22 cellular contexts compared by ENCODE assay signal in the genomic region with DNA sequence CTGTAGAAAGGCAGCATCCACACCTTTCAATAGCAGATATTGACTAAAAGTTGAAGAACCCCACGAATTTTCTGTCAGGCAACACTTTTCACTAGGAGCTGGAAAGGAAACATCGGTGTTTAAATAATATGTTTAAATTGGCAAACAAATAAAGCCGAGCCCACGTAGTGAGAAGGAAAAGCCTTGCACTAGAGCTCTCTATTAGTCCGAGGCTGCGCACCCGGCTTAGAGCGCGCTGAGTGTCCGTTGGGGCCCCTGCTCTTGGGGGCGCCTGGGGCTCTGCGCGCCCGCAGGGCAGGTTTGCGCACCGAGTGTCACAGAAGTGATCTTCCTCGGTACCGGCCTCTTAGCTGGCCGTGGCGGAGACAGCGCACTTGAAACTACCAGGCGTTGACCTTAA. TPM values are rescaled to one million over a fixed set of nuclear protein-coding genes. Genes with fewer than 3 reads are reported as not detected.
A peak's percentile ranks its signal among the peaks of the same experiment; 100 is the strongest.
DNase-seq lines count a peak whose midpoint lies in the region; ATAC-seq, FAIRE-seq and TF ChIP-seq lines count a peak whose summit lies in the region.
"Had no signal": no experiment of that assay in that cellular context is flagged by ENCODE, and none has a peak within 500 bp of the region (broad histone marks: within the 10 kb centered on the region; RNA-seq: fewer than 3 reads in every experiment).

No MANE protein-coding gene starts in this region.

- H3K4me1 ChIP-seq in HepG2 (ENCODE audit: insufficient read depth, low read length), result peaks cover 55% of the 10 kb centered on the region
- H3K4me1 ChIP-seq: BLaER1 had no signal

- no peak overlapping the region for H2AFZ ChIP-seq in HepG2 (ENCODE audit: low read length)

- peaks cover 0 to 7% of the 10 kb centered on the region in 2 experiments; a peak in 3 of 5 replicates for H3K36me3 ChIP-seq in HepG2 (replicated peaks in 1 of 2; ENCODE audit: control insufficient read depth in 1 of 2, insufficient read depth in 2 of 2, low read length in 2 of 2)
- H3K36me3 ChIP-seq: BLaER1 had no signal

- intact Hi-C loops in HepG2 (cut with micrococcal nuclease; ENCODE audit: unreplicated experiment), result no loop called here

- H3K4me2 ChIP-seq in HepG2 (ENCODE audit: low read depth, low read length), result no peak overlapping the region
- H3K4me2 ChIP-seq: BLaER1 had no signal

- in situ Hi-C loops in HepG2 (cut with HindIII; ENCODE audit: extremely low pct_ligation_motif_present, low pct_unique_long_range_greater_than_20kb), result loop anchor here (5.0 kb wide), 1 partner anchor 270 kb away; no protein-coding TSS in a partner anchor

- TF ChIP-seq CTCF in C4-2B (conservative IDR thresholded peaks at IDR 0.05) (no peak), VCaP (conservative IDR thresholded peaks at IDR 0.05) (no peak), HepG2 (CRISPR knock-in tag; IDR thresholded peaks at IDR 0.05) (no peak)

- TF ChIP-seq RAD21 in HepG2 (CRISPR knock-in tag; IDR thresholded peaks at IDR 0.05), result no peak

- 95% methylated on average over 22 of the region's 22 CpGs for WGBS in HepG2 (ENCODE audit: low lambda C conversion rate)

- ATAC-seq in HepG2 (no peak), HG03457 (IDR thresholded peaks at IDR 0.05; ENCODE audit: unreplicated experiment) (no peak)

- no peaks in the 10 kb centered on the region for H3K27me3 ChIP-seq in HepG2 (ENCODE audit: control insufficient read depth in 1 of 2, insufficient read depth in 2 of 2, low read length in 2 of 2)
- H3K27me3 ChIP-seq: BLaER1 had no signal

- H4K20me1 ChIP-seq in HepG2 (ENCODE audit: insufficient read depth, low read length), result no peaks in the 10 kb centered on the region
- H4K20me1 ChIP-seq: BLaER1 had no signal

- DNase-seq in HepG2 (ENCODE audit: low spot score), result no peak
- DNase-seq in retina, result peak; percentile 45
- DNase-seq in activated CD8-positive, alpha-beta memory T cell treated with anti-CD3 and anti-CD28 coated beads, Interleukin-2, amount 50 U/mL, for 4 hours, result no peak
- no peak for DNase-seq in activated CD4-positive, alpha-beta T cell treated with anti-CD3 and anti-CD28 coated beads, Interleukin-2, amount 50 U/mL, for 48 hours
- no peak for DNase-seq in occipital lobe (lab: John Stamatoyannopoulos, UW)
- DNase-seq: CD4-positive, alpha-beta T cell; CD8-positive, alpha-beta memory T cell; DMS 273 treated with DMSO at 0.1 percent for 48 hours; DMS79; GF-D8; H7; HCEC 1CT had no signal

- no peak overlapping the region for H3K9ac ChIP-seq in HepG2 (ENCODE audit: insufficient read depth, low read depth, low read length)
- H3K9ac ChIP-seq: BLaER1 had no signal

- FAIRE-seq in HepG2 (lab: Jason Lieb, UNC), result no peak
- FAIRE-seq: D721Med, GM12891, GM18507, H1 had no signal

- H3K27ac ChIP-seq in C4-2B (peak overlapping the region; percentile 3; the same call in 1 of the 2 replicates), VCaP (peak overlapping the region; percentile 100), HepG2 (ENCODE audit: extremely low read length, insufficient read depth, low read length) (no peak overlapping the region)
- H3K27ac ChIP-seq: BLaER1 had no signal

- no peak overlapping the region for H3K4me3 ChIP-seq in HepG2 (replicated peaks in 1 of 3; ENCODE audit: insufficient read depth in 1 of 3, low read depth in 2 of 3, low read length in 3 of 3)
- H3K4me3 ChIP-seq: BLaER1 had no signal

- H3K9me3 ChIP-seq in HepG2 (ENCODE audit: low read length), result no peaks in the 10 kb centered on the region

- H3K79me2 ChIP-seq in HepG2 (ENCODE audit: insufficient read depth, low read length), result peaks cover 24% of the 10 kb centered on the region

- POLR2A ChIA-PET in HepG2 (lab: Yijun Ruan, JAX), result interaction anchor here (1.4 to 1.8 kb wide), 3 partner anchors 14 to 263 kb away, joined by 3 to 7 read pairs (median 6); no protein-coding TSS in a partner anchor

- TF ChIP-seq EP300 in HepG2 (IDR thresholded peaks at IDR 0.05; ENCODE audit: low read depth in 2 of 2, low read length in 2 of 2) (no peak), HepG2 (CRISPR knock-in tag; IDR thresholded peaks at IDR 0.05; ENCODE audit: borderline replicate concordance) (no peak)

- CTCF ChIA-PET in HepG2 (lab: Yijun Ruan, JAX; ENCODE audit: low intra/inter-chr PET ratio, low total read pairs), result no interaction called here

- no TSS peak for BruUV-seq in HepG2 (replicated peaks; lab: Mats Ljungman, UMichigan)

- TF ChIP-seq POLR2A in HepG2 (IDR thresholded peaks at IDR 0.05; ENCODE audit: insufficient read depth in 1 of 2, low read depth in 2 of 2, low read length in 2 of 2), result no peak

TF ChIP-seq in HepG2, 621 proteins besides CTCF, POLR2A, EP300 and RAD21 (continues in another document):
- TF ChIP-seq PRMT3 (CRISPR knock-in tag; IDR thresholded peaks at IDR 0.05; ENCODE audit: borderline replicate concordance, low read depth) (no peak), ZFY (CRISPR knock-in tag; IDR thresholded peaks at IDR 0.05) (no peak), WIZ (CRISPR knock-in tag; IDR thresholded peaks at IDR 0.05) (no peak), AGO2 (optimal IDR thresholded peaks at IDR 0.05; ENCODE audit: low read depth, low read length) (peak; percentile 33), ZBTB33 (CRISPR knock-in tag; IDR thresholded peaks at IDR 0.05) (peak; percentile 25; the same call in 1 of the 2 replicates)

RNA-seq across cellular contexts. Expression of gene TTC6, which starts 6.4 kb away (rescaled TPM):
- total RNA-seq in HepG2 (2016; rRNA removed; fragmentation: Illumina TruSeq; extraction: Trizol), result 13.2 and 27.4 TPM in 2 replicates
- total RNA-seq in HepG2 (2016; cell fraction: cytosol; rRNA removed; fragmentation: Illumina TruSeq; extraction: Trizol; ENCODE audit: low read depth), result 21.5 and 24.0 TPM in 2 replicates
- 11.2 and 26.5 TPM in 2 replicates for total RNA-seq in HepG2 (2016; cell fraction: insoluble cytoplasmic fraction; rRNA removed; fragmentation: Illumina TruSeq; extraction: Trizol)
- 16.2 and 16.4 TPM in 2 replicates for total RNA-seq in HepG2 (2016; cell fraction: membrane; rRNA removed; fragmentation: Illumina TruSeq; extraction: Trizol)
- 87.8 and 88.1 TPM in 2 replicates for total RNA-seq in HepG2 (2016; cell fraction: nucleus; rRNA removed; fragmentation: Illumina TruSeq; extraction: Trizol)
- polyA plus RNA-seq in HepG2 (2011; rRNA removed), result 8.6 and 9.3 TPM in 2 replicates
- polyA plus RNA-seq in HepG2 (2011; cell fraction: cytosol; rRNA removed), result 2.6 and 3.9 TPM in 2 replicates
- 28.3 and 28.6 TPM in 2 replicates for polyA plus RNA-seq in HepG2 (2011; cell fraction: nucleus; rRNA removed)
- polyA plus RNA-seq in HepG2 (2012), result 7.9 and 8.5 TPM in 2 replicates
- polyA plus RNA-seq in HepG2 (2016; cell fraction: cytosol; fragmentation: Illumina TruSeq; extraction: Trizol; ENCODE audit: low read depth), result 3.5 and 4.5 TPM in 2 replicates
- polyA plus RNA-seq in HepG2 (2016; cell fraction: insoluble cytoplasmic fraction; fragmentation: Illumina TruSeq; extraction: Trizol; ENCODE audit: low read depth), result 5.4 and 8.4 TPM in 2 replicates
- polyA plus RNA-seq in HepG2 (2016; cell fraction: membrane; fragmentation: Illumina TruSeq; extraction: Trizol; ENCODE audit: low read depth), result 4.9 and 5.2 TPM in 2 replicates
- polyA plus RNA-seq in HepG2 (2016; cell fraction: nucleus; fragmentation: Illumina TruSeq; extraction: Trizol; ENCODE audit: insufficient read depth, low read depth), result 52.2 and 52.8 TPM in 2 replicates
- polyA minus RNA-seq in HepG2 (2011; rRNA and poly(A)+ RNA removed; ENCODE audit: low replicate concordance), result 0.61 and 8.5 TPM in 2 replicates
- polyA minus RNA-seq in HepG2 (2011; cell fraction: cytosol; rRNA and poly(A)+ RNA removed), result 4.9 and 5.1 TPM in 2 replicates
- 136 TPM in 2 replicates for polyA minus RNA-seq in HepG2 (2011; cell fraction: nucleus; rRNA and poly(A)+ RNA removed)
- 0.62 TPM for total RNA-seq in occipital lobe
- total RNA-seq: CD4-positive, alpha-beta T cell; CD8-positive, alpha-beta memory T cell; G401; H1 had no signal
- polyA plus RNA-seq: CD14-positive monocyte; CD8-positive, alpha-beta memory T cell had no signal

RNA-seq across cellular contexts. Expression of gene FOXA1, which starts 6.8 kb away (rescaled TPM):
- total RNA-seq in HepG2 (2016; rRNA removed; fragmentation: Illumina TruSeq; extraction: Trizol) (58.1 and 58.6 TPM in 2 replicates), occipital lobe (not detected)
- total RNA-seq in HepG2 (2016; cell fraction: cytosol; rRNA removed; fragmentation: Illumina TruSeq; extraction: Trizol; ENCODE audit: low read depth), result 14.5 and 16.1 TPM in 2 replicates
- total RNA-seq in HepG2 (2016; cell fraction: insoluble cytoplasmic fraction; rRNA removed; fragmentation: Illumina TruSeq; extraction: Trizol), result 51.7 and 53.7 TPM in 2 replicates
- 58.2 and 61.8 TPM in 2 replicates for total RNA-seq in HepG2 (2016; cell fraction: membrane; rRNA removed; fragmentation: Illumina TruSeq; extraction: Trizol)
- total RNA-seq in HepG2 (2016; cell fraction: nucleus; rRNA removed; fragmentation: Illumina TruSeq; extraction: Trizol), result 59.1 and 60.1 TPM in 2 replicates
- polyA plus RNA-seq in HepG2 (2011; rRNA removed), result 43.4 and 47.6 TPM in 2 replicates
- 41.8 and 44.7 TPM in 2 replicates for polyA plus RNA-seq in HepG2 (2011; cell fraction: cytosol; rRNA removed)
- 54.5 and 66.1 TPM in 2 replicates for polyA plus RNA-seq in HepG2 (2011; cell fraction: nucleus; rRNA removed)
- polyA plus RNA-seq in HepG2 (2012), result 32.0 and 32.4 TPM in 2 replicates
- 9.3 and 9.9 TPM in 2 replicates for polyA plus RNA-seq in HepG2 (2016; cell fraction: cytosol; fragmentation: Illumina TruSeq; extraction: Trizol; ENCODE audit: low read depth)
- polyA plus RNA-seq in HepG2 (2016; cell fraction: insoluble cytoplasmic fraction; fragmentation: Illumina TruSeq; extraction: Trizol; ENCODE audit: low read depth), result 93.1 and 102 TPM in 2 replicates
- polyA plus RNA-seq in HepG2 (2016; cell fraction: membrane; fragmentation: Illumina TruSeq; extraction: Trizol; ENCODE audit: low read depth), result 37.3 and 39.0 TPM in 2 replicates
- polyA plus RNA-seq in HepG2 (2016; cell fraction: nucleus; fragmentation: Illumina TruSeq; extraction: Trizol; ENCODE audit: insufficient read depth, low read depth), result 98.8 and 112 TPM in 2 replicates
- 4.0 and 60.9 TPM in 2 replicates for polyA minus RNA-seq in HepG2 (2011; rRNA and poly(A)+ RNA removed; ENCODE audit: low replicate concordance)
- 54.0 and 57.6 TPM in 2 replicates for polyA minus RNA-seq in HepG2 (2011; cell fraction: cytosol; rRNA and poly(A)+ RNA removed)
- polyA minus RNA-seq in HepG2 (2011; cell fraction: nucleus; rRNA and poly(A)+ RNA removed), result 76.0 and 85.0 TPM in 2 replicates
- total RNA-seq: CD4-positive, alpha-beta T cell; G401 had no signal
- polyA plus RNA-seq: CD14-positive monocyte; CD8-positive, alpha-beta memory T cell had no signal

Comparison
In these comparisons a context has a peak if more than half of its experiments do, and no peak if none do; other contexts are left out.
1. RNA of gene FOXA1, which starts 6.8 kb away (total RNA-seq): 14.5 to 61.8 TPM in HepG2; not detected in occipital lobe (single experiment); every median in the first group is over 10 times any median in the second.